19 cellular contexts compared by ENCODE assay signal in the genomic region with DNA sequence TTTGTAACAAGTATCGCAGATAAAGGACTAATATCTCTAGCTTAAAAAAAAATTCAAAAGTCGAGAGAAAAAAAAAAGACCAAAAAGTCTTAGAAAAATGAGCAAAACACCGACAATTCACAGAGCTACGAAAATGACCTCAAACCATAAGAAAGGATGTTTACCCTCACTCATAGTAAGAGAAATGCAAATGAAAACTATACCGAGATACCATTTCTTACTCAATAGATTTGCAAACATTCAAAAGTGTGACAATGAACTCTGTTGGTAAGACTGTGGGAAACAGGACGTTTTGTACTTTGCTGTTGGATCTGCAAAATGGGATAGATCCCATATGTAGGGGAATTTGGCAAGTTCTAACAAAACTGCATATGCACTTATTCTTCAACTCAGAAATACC. TPM values are rescaled to one million over a fixed set of nuclear protein-coding genes. Genes with fewer than 3 reads are reported as not detected.
DNase-seq lines count a peak whose midpoint lies in the region; ATAC-seq and FAIRE-seq lines count a peak whose summit lies in the region.
"Had no signal": no experiment of that assay in that cellular context is flagged by ENCODE, and none has a peak within 500 bp of the region (broad histone marks: within the 10 kb centered on the region; RNA-seq: fewer than 3 reads in every experiment).

No MANE protein-coding gene starts in this region.

- H3K9me3 Mint-ChIP-seq in stimulated activated effector memory CD8-positive, alpha-beta T cell treated with anti-CD3 and anti-CD28 coated beads, Interleukin-12 subunit alpha, Interleukin-12 subunit beta, amount 100 ng/mL, for 72 hours, result peaks cover 3% of the 10 kb centered on the region
- H3K9me3 Mint-ChIP-seq: CD4-positive, alpha-beta T cell; CD8-positive, alpha-beta T cell had no signal

- peak; percentile 38 for FAIRE-seq in GM18507 (lab: Jason Lieb, UNC)
- FAIRE-seq: D721Med, G401.6, GM12891, GM19239 had no signal

- no peaks in the 10 kb centered on the region for H3K4me1 Mint-ChIP-seq in stimulated activated effector memory CD8-positive, alpha-beta T cell treated with anti-CD3 and anti-CD28 coated beads, Interleukin-12 subunit alpha, Interleukin-12 subunit beta, amount 100 ng/mL, for 72 hours
- H3K4me1 Mint-ChIP-seq: B cell had no signal

- no peak overlapping the region for H3K27ac Mint-ChIP-seq in stimulated activated effector memory CD8-positive, alpha-beta T cell treated with anti-CD3 and anti-CD28 coated beads, Interleukin-12 subunit alpha, Interleukin-12 subunit beta, amount 100 ng/mL, for 72 hours
- H3K27ac Mint-ChIP-seq: B cell; CD4-positive, alpha-beta T cell; CD8-positive, alpha-beta T cell had no signal

- H3K36me3 Mint-ChIP-seq in stimulated activated effector memory CD8-positive, alpha-beta T cell treated with anti-CD3 and anti-CD28 coated beads, Interleukin-12 subunit alpha, Interleukin-12 subunit beta, amount 100 ng/mL, for 72 hours, result no peaks in the 10 kb centered on the region
- H3K36me3 Mint-ChIP-seq: CD8-positive, alpha-beta T cell had no signal

- DNase-seq in GM18507 (ENCODE audit: extremely low spot score, insufficient read length, low read depth) (no peak), mesenteric fat pad (ENCODE audit: low spot score) (no peak)
- no peak for DNase-seq in stimulated activated effector memory CD8-positive, alpha-beta T cell treated with anti-CD3 and anti-CD28 coated beads, Interleukin-12 subunit alpha, Interleukin-12 subunit beta, amount 100 ng/mL, for 72 hours (ENCODE audit: low spot score in 2 of 2)
- DNase-seq: 8988T; AML-193; Caco-2; Calu3; CD4-positive, alpha-beta T cell; CD8-positive, alpha-beta T cell; DMS79 treated with DMSO at 0.1 percent for 48 hours; GF-D8 had no signal

- ATAC-seq in GM19351 (IDR thresholded peaks at IDR 0.05; ENCODE audit: unreplicated experiment) (peak; percentile 93), GM21619 (IDR thresholded peaks at IDR 0.05; ENCODE audit: unreplicated experiment) (no peak), GM21825 (IDR thresholded peaks at IDR 0.05; ENCODE audit: unreplicated experiment) (no peak)
- peak; percentile 57 for ATAC-seq in stimulated activated effector memory CD8-positive, alpha-beta T cell treated with anti-CD3 and anti-CD28 coated beads, Interleukin-12 subunit alpha, Interleukin-12 subunit beta, amount 100 ng/mL, for 72 hours
- ATAC-seq: CD8-positive, alpha-beta T cell had no signal

- no peak overlapping the region for H3K4me3 Mint-ChIP-seq in stimulated activated effector memory CD8-positive, alpha-beta T cell treated with anti-CD3 and anti-CD28 coated beads, Interleukin-12 subunit alpha, Interleukin-12 subunit beta, amount 100 ng/mL, for 72 hours
- H3K4me3 Mint-ChIP-seq: B cell; CD4-positive, alpha-beta T cell; CD8-positive, alpha-beta T cell had no signal

RNA-seq across cellular contexts. Expression of a gene that starts 39.9 kb away (rescaled TPM):
- 12.7 TPM for total RNA-seq in mesenteric fat pad

Comparison
In these comparisons a context has a peak if more than half of its experiments do, and no peak if none do; other contexts are left out.
1. ATAC-seq: peak in GM19351 (single experiment) and stimulated activated effector memory CD8-positive, alpha-beta T cell treated with anti-CD3 and anti-CD28 coated beads, Interleukin-12 subunit alpha, Interleukin-12 subunit beta, amount 100 ng/mL, for 72 hours (single experiment); none in GM21619 (single experiment) and GM21825 (single experiment).